ENCODE assay signal across 8 cellular contexts in the genomic region with DNA sequence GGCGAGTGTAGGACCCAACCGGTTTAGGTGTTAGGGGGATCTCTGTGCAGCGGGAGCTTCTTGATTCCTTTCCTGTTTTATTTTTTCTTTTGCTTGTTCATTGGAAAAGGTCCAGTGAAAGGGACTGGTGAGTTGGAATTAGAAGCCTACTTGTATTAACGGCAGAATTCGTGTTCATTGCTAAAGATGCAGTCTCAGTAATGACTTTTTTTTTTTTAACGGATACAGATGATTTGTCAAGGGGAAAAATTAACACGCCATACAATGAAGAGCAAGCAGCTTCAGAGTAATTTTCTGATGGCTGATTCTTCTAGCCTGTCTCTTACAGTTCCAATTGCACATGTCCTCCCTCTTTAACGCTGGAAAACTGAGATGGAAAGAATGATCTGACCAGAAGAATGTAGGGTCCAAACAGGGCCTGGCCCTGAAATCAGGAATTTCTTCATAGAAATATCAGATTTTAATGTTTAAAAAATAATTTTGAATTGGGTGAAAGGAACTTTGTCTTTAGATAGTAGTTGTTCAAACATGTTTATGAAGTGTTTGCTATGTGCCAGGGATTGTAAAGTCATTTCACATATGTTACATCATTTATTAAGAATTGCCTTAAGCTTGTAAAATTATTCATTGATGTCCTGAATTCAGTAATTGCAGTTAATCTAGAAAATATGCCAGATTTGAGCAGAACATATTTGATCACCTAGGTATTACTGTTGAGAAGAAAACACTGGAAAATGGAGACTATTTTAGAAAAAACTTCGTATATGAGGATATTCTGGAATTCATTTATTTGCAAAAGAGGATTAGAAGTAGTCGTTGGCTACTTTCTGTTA. TPM values are rescaled to one million over a fixed set of nuclear protein-coding genes. Genes with fewer than 3 reads are reported as not detected.
A peak's percentile ranks its signal among the peaks of the same experiment; 100 is the strongest.
DNase-seq lines count a peak whose midpoint lies in the region; ATAC-seq and TF ChIP-seq lines count a peak whose summit lies in the region.

No MANE protein-coding gene starts in this region.

- intact Hi-C loops in mucosa of descending colon (cut with DNase I, micrococcal nuclease) = loop anchor here in 1 of 2 donors (2.0 kb wide), 1 partner anchor 46 kb away; no protein-coding TSS in a partner anchor

- ATAC-seq in mucosa of descending colon = no peak
- no peak for ATAC-seq in GM21737 (IDR thresholded peaks at IDR 0.05; ENCODE audit: unreplicated experiment)
- no peak for ATAC-seq in HG03139 (IDR thresholded peaks at IDR 0.05; ENCODE audit: unreplicated experiment)
- no peak for ATAC-seq in GM21515 (IDR thresholded peaks at IDR 0.05; ENCODE audit: unreplicated experiment)

- H3K27me3 ChIP-seq in OCI-LY1 (ENCODE audit: insufficient read depth, low read length) = no peaks in the 10 kb centered on the region

- H3K27ac ChIP-seq in OCI-LY1 (ENCODE audit: low read depth, low read length, poor library complexity, severe bottlenecking) (peak overlapping the region; percentile 84), coronary artery (peak overlapping the region; percentile 97 to 99)

- H3K9me2 ChIP-seq in OCI-LY1 (ENCODE audit: low read depth, low read length) = no peaks in the 10 kb centered on the region

- H2AFZ ChIP-seq in OCI-LY1 (ENCODE audit: low read length) = no peak overlapping the region

- H3F3A ChIP-seq in OCI-LY1 (ENCODE audit: insufficient read depth, low read length) = no peaks in the 10 kb centered on the region

- DNase-seq in GM20000 (ENCODE audit: low spot score) = peak; percentile 34
- DNase-seq in coronary artery (ENCODE audit: low spot score) = no peak
- no peak for DNase-seq in mucosa of descending colon
- no peak for DNase-seq in middle frontal gyrus (ENCODE audit: extremely low spot score, low spot score)

- peak overlapping the region; percentile 74 for H3K9ac ChIP-seq in OCI-LY1 (ENCODE audit: low read length)

- H3K79me2 ChIP-seq in OCI-LY1 (ENCODE audit: insufficient read depth, low read length) = peaks cover 53% of the 10 kb centered on the region

- H3K9me3 ChIP-seq in OCI-LY1 (ENCODE audit: low read length) (no peaks in the 10 kb centered on the region), mucosa of descending colon (no peaks in the 10 kb centered on the region)

- H3K36me3 ChIP-seq in OCI-LY1 (ENCODE audit: insufficient read depth, low read length) (no peaks in the 10 kb centered on the region), mucosa of descending colon (ENCODE audit: low read depth) (no peaks in the 10 kb centered on the region)

- H3K4me2 ChIP-seq in OCI-LY1 (ENCODE audit: low read length) = peak overlapping the region; percentile 61

- H3K4me3 ChIP-seq in OCI-LY1 (ENCODE audit: low read depth, low read length, poor library complexity, severe bottlenecking) = peak overlapping the region; percentile 78
- H3K4me3 ChIP-seq in coronary artery = peak overlapping the region; percentile 85
- H3K4me3 ChIP-seq in mucosa of descending colon = peak overlapping the region; percentile 40

- H4K20me1 ChIP-seq in OCI-LY1 (ENCODE audit: insufficient read depth, low read length) = no peaks in the 10 kb centered on the region

- TF ChIP-seq CTCF in GM20000 (IDR thresholded peaks at IDR 0.05; ENCODE audit: extremely low read depth, missing control alignments) (no peak), OCI-LY1 (IDR thresholded peaks at IDR 0.05; ENCODE audit: low read length) (no peak), coronary artery (IDR thresholded peaks at IDR 0.05) (no peak), mucosa of descending colon (IDR thresholded peaks at IDR 0.05) (no peak)

- H3K4me1 ChIP-seq in OCI-LY1 (ENCODE audit: insufficient read depth, low read length, severe bottlenecking) (peaks cover 35% of the 10 kb centered on the region), mucosa of descending colon (ENCODE audit: low read depth) (peaks cover 26% of the 10 kb centered on the region)

RNA-seq across cellular contexts. Expression of a gene that starts 1.4 kb away (rescaled TPM):
- total RNA-seq in mucosa of descending colon = 10 to 100 TPM; 47.6 to 86.8 (median 73.9) TPM

RNA-seq across cellular contexts. Expression of a gene that starts 48.9 kb away (rescaled TPM):
- total RNA-seq in mucosa of descending colon = 10 to 100 TPM; 21.3 to 26.6 (median 26.3) TPM
